ENCODE assay signal across 16 cellular contexts in the genomic region with DNA sequence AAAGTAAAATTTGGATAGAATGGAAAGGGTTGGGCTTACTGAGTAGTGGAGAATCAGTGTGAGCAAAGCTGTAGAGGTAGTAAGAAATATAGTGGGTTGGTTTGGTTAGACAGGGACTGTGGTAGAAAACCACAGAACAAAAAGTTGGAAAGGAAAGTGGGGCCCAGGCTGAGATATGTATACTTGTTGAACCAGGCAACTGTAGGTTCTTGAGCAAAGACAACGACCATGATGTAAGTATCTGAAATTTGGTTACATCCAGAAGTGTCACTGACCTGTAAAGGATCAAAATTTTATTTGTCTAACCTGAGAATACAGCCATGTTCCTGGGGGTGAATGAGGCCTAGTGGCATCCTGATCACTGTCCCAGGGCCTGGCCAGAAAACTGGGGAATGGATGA.
DNase-seq lines count a peak whose midpoint lies in the region; ATAC-seq, FAIRE-seq and TF ChIP-seq lines count a peak whose summit lies in the region.
"Had no signal": no experiment of that assay in that cellular context is flagged by ENCODE, and none has a peak within 500 bp of the region (broad histone marks: within the 10 kb centered on the region; RNA-seq: fewer than 3 reads in every experiment).

No MANE protein-coding gene starts in this region.

- SMC1A ChIA-PET in GM12878 (lab: Charles Lee; ENCODE audit: uncharacterized antibody, unreplicated experiment), result interaction anchor here (1.7 to 2.9 kb wide), 3 partner anchors 8 to 114 kb away, joined by 4 to 17 read pairs (median 5); partner anchors contain the start of gene STIM1

- in situ Hi-C loops in HepG2 (cut with HindIII; ENCODE audit: extremely low pct_ligation_motif_present, low pct_unique_long_range_greater_than_20kb), result loop anchor here (10.0 kb wide), 1 partner anchor 115 kb away; the partner anchor contains the start of gene STIM1
- in situ Hi-C loops in GM12878 (cut with MboI), result no loop called here
- in situ Hi-C loops in HAP-1 (cut with MboI; ENCODE audit: low sequenced_read_pairs), result no loop called here

- ATAC-seq in HepG2, result no peak
- ATAC-seq in GM12878, result no peak
- ATAC-seq in stimulated activated naive CD8-positive, alpha-beta T cell treated with anti-CD3 and anti-CD28 coated beads, Interleukin-15, amount 100 ng/mL, for 72 hours, result peak; percentile 95
- ATAC-seq: esophagus mucosa had no signal

- RAD21 ChIA-PET in GM12878 (lab: Charles Lee; ENCODE audit: unreplicated experiment), result interaction anchor here (2.9 kb wide), 1 partner anchor 115 kb away, joined by 13 read pairs; the partner anchor contains the start of gene STIM1

- CTCF ChIA-PET in HepG2 (lab: Yijun Ruan, JAX; ENCODE audit: low intra/inter-chr PET ratio, low total read pairs), result no interaction called here
- CTCF ChIA-PET in GM12878 (lab: Yijun Ruan, JAX), result interaction anchor here (1.6 to 4.5 kb wide), 4 partner anchors 11 to 120 kb away, joined by 3 to 27 read pairs (median 12); no protein-coding TSS in a partner anchor

- no peak overlapping the region for H3K23ac ChIP-seq in mesenchymal stem cell (ENCODE audit: low read length in 2 of 2)

- peaks cover 24% of the 10 kb centered on the region for H3K79me1 ChIP-seq in mesenchymal stem cell (replicated peaks; ENCODE audit: low read length, poor library complexity, severe bottlenecking)

- no peaks in the 10 kb centered on the region for H3K9me3 Mint-ChIP-seq in stimulated activated naive CD8-positive, alpha-beta T cell treated with anti-CD3 and anti-CD28 coated beads, Interleukin-15, amount 100 ng/mL, for 72 hours

- TF ChIP-seq EP300 in HepG2 (IDR thresholded peaks at IDR 0.05; ENCODE audit: low read depth in 2 of 2, low read length in 2 of 2) (no peak), HepG2 (CRISPR knock-in tag; IDR thresholded peaks at IDR 0.05; ENCODE audit: borderline replicate concordance) (no peak), GM12878 (IDR thresholded peaks at IDR 0.05; ENCODE audit: borderline replicate concordance in 1 of 2, control insufficient read depth in 1 of 2, low read depth in 2 of 2, low read length in 2 of 2) (no peak)

- TF ChIP-seq RAD21 in liver (IDR thresholded peaks at IDR 0.05), result no peak
- TF ChIP-seq RAD21 in HepG2 (CRISPR knock-in tag; IDR thresholded peaks at IDR 0.05), result no peak
- no peak for TF ChIP-seq RAD21 in GM12878 (IDR thresholded peaks at IDR 0.05; ENCODE audit: insufficient read depth, low read depth, low read length)

- H3K4me3 Mint-ChIP-seq in stimulated activated naive CD8-positive, alpha-beta T cell treated with anti-CD3 and anti-CD28 coated beads, Interleukin-15, amount 100 ng/mL, for 72 hours, result peak overlapping the region; percentile 63 to 74

- H3K9ac ChIP-seq in liver (ENCODE audit: low read depth in 1 of 2, low read length in 2 of 2) (no peak overlapping the region), HepG2 (ENCODE audit: insufficient read depth, low read depth, low read length) (no peak overlapping the region), GM12878 (ENCODE audit: control insufficient read depth, insufficient read depth, low read length) (no peak overlapping the region), mesenchymal stem cell (ENCODE audit: low read length) (no peak overlapping the region)

- FAIRE-seq in HepG2 (lab: Jason Lieb, UNC) (no peak), GM12878 (lab: Jason Lieb, UNC) (no peak)
- FAIRE-seq: TTC549 had no signal

- H4K91ac ChIP-seq in mesenchymal stem cell (ENCODE audit: low read length), result no peak overlapping the region

- H4K20me1 ChIP-seq in HepG2 (ENCODE audit: insufficient read depth, low read length) (no peaks in the 10 kb centered on the region), GM12878 (ENCODE audit: control insufficient read depth, insufficient read depth) (no peaks in the 10 kb centered on the region)

- intact Hi-C loops in HepG2 (cut with micrococcal nuclease; ENCODE audit: unreplicated experiment), result no loop called here
- intact Hi-C loops in GM12878 (cut with micrococcal nuclease; ENCODE audit: unreplicated experiment), result no loop called here

- H3K4me2 ChIP-seq in HepG2 (ENCODE audit: low read depth, low read length) (no peak overlapping the region), GM12878 (ENCODE audit: control insufficient read depth, insufficient read depth) (no peak overlapping the region), mesenchymal stem cell (ENCODE audit: low read length, poor library complexity, severe bottlenecking) (no peak overlapping the region)
- H3K4me2 ChIP-seq: hepatocyte had no signal

- H2BK5ac ChIP-seq in mesenchymal stem cell (ENCODE audit: low read depth, low read length, poor library complexity, severe bottlenecking), result no peak overlapping the region

- H2BK12ac ChIP-seq in mesenchymal stem cell (ENCODE audit: low read length in 2 of 2), result no peak overlapping the region

- peaks cover 0 to 6% (median 0%) of the 10 kb centered on the region in 4 donors for H3K4me1 ChIP-seq in liver (ENCODE audit: control insufficient read depth in 4 of 4, insufficient read depth in 4 of 4, low read length in 3 of 4)
- H3K4me1 ChIP-seq in HepG2 (ENCODE audit: insufficient read depth, low read length), result no peaks in the 10 kb centered on the region; the same call in 1 of the 2 replicates
- H3K4me1 ChIP-seq in GM12878 (ENCODE audit: control insufficient read depth, insufficient read depth, low read length), result peaks cover 4% of the 10 kb centered on the region; the same call in 1 of the 2 replicates
- no peaks in the 10 kb centered on the region for H3K4me1 ChIP-seq in HAP-1
- no peaks in the 10 kb centered on the region for H3K4me1 ChIP-seq in mesenchymal stem cell (ENCODE audit: control insufficient read depth, insufficient read depth, low read depth, low read length)

- peak overlapping the region; percentile 99 to 100 for H3K27ac Mint-ChIP-seq in stimulated activated naive CD8-positive, alpha-beta T cell treated with anti-CD3 and anti-CD28 coated beads, Interleukin-15, amount 100 ng/mL, for 72 hours
- H3K27ac Mint-ChIP-seq: progenitor cell of endocrine pancreas had no signal

- no peak overlapping the region for H3K18ac ChIP-seq in mesenchymal stem cell (ENCODE audit: low read depth in 1 of 2, low read length in 2 of 2)

- no peak overlapping the region for H4K8ac ChIP-seq in mesenchymal stem cell (ENCODE audit: low read length)

- H3K79me2 ChIP-seq in HepG2 (ENCODE audit: insufficient read depth, low read length), result no peaks in the 10 kb centered on the region
- H3K79me2 ChIP-seq in GM12878 (ENCODE audit: control insufficient read depth, insufficient read depth, low read length), result no peaks in the 10 kb centered on the region; the same call in none of the 2 replicates

- H3K4ac ChIP-seq in mesenchymal stem cell (ENCODE audit: low read depth in 1 of 2, low read length in 2 of 2), result no peak overlapping the region

- H3K27ac ChIP-seq in liver (ENCODE audit: low read depth in 1 of 2, low read length in 2 of 2), result no peak overlapping the region
- no peak overlapping the region for H3K27ac ChIP-seq in HepG2 (ENCODE audit: extremely low read length, insufficient read depth, low read length)
- no peak overlapping the region for H3K27ac ChIP-seq in GM12878 (ENCODE audit: control insufficient read depth, insufficient read depth)
- no peak overlapping the region for H3K27ac ChIP-seq in mesenchymal stem cell (ENCODE audit: low read length, poor library complexity, severe bottlenecking)
- H3K27ac ChIP-seq: hepatocyte had no signal

- BruUV-seq in HepG2 (replicated peaks; lab: Mats Ljungman, UMichigan) (no TSS peak), GM12878 (replicated peaks; lab: Mats Ljungman, UMichigan) (no TSS peak)

- DNase-seq in HepG2 (ENCODE audit: low spot score) (no peak), MV-4-11 (lab: John Stamatoyannopoulos, UW) (peak; percentile 19), GM12878 (ENCODE audit: low read depth, low spot score) (no peak), HAP-1 (ENCODE audit: low spot score in 2 of 2) (no peak), mesenchymal stem cell (no peak), NCI-H146 (lab: John Stamatoyannopoulos, UW) (no peak)
- DNase-seq in stimulated activated naive CD8-positive, alpha-beta T cell treated with anti-CD3 and anti-CD28 coated beads, Interleukin-15, amount 100 ng/mL, for 72 hours, result peak; percentile 57 to 79
- DNase-seq: activated CD8-positive, alpha-beta memory T cell treated with anti-CD3 and anti-CD28 coated beads, Interleukin-2, amount 50 U/mL, for 4 hours; NCI-H1092 treated with DMSO at 0.1 percent for 48 hours; NCI-H345 had no signal

- H3K14ac ChIP-seq in mesenchymal stem cell (ENCODE audit: low read length in 2 of 2), result no peak overlapping the region

- H3K27me3 ChIP-seq in liver (ENCODE audit: control insufficient read depth in 4 of 4, insufficient read depth in 4 of 4, low read length in 3 of 4), result no peaks in the 10 kb centered on the region
- H3K27me3 ChIP-seq in HepG2 (ENCODE audit: control insufficient read depth in 1 of 2, insufficient read depth in 2 of 2, low read length in 2 of 2), result no peaks in the 10 kb centered on the region
- H3K27me3 ChIP-seq in GM12878 (replicated peaks in 1 of 2; ENCODE audit: control insufficient read depth in 2 of 2, insufficient read depth in 2 of 2, low read length in 1 of 2), result no peaks in the 10 kb centered on the region
- H3K27me3 ChIP-seq in HAP-1 (ENCODE audit: low read depth), result no peaks in the 10 kb centered on the region
- H3K27me3 ChIP-seq in mesenchymal stem cell (ENCODE audit: control insufficient read depth in 1 of 2, insufficient read depth in 1 of 2, low read length in 2 of 2), result no peaks in the 10 kb centered on the region
- H3K27me3 ChIP-seq: hepatocyte, tibial nerve had no signal

- no peaks in the 10 kb centered on the region for H3K27me3 Mint-ChIP-seq in stimulated activated naive CD8-positive, alpha-beta T cell treated with anti-CD3 and anti-CD28 coated beads, Interleukin-15, amount 100 ng/mL, for 72 hours
- H3K27me3 Mint-ChIP-seq: progenitor cell of endocrine pancreas had no signal

- peaks cover 0 to 6% (median 0%) of the 10 kb centered on the region in 4 donors for H3K36me3 ChIP-seq in liver (ENCODE audit: control insufficient read depth in 4 of 4, insufficient read depth in 3 of 4, low read depth in 1 of 4, low read length in 3 of 4)
- peaks cover 5 to 10% of the 10 kb centered on the region in 2 experiments; a peak in 3 of 5 replicates for H3K36me3 ChIP-seq in HepG2 (replicated peaks in 1 of 2; ENCODE audit: control insufficient read depth in 1 of 2, insufficient read depth in 2 of 2, low read length in 2 of 2)
- peaks cover 6 to 8% of the 10 kb centered on the region in 2 experiments; a peak in 3 of 4 replicates for H3K36me3 ChIP-seq in GM12878 (ENCODE audit: control insufficient read depth in 2 of 2, insufficient read depth in 2 of 2, low read length in 1 of 2)
- no peaks in the 10 kb centered on the region for H3K36me3 ChIP-seq in HAP-1 (replicated peaks)
- H3K36me3 ChIP-seq in mesenchymal stem cell (ENCODE audit: control insufficient read depth in 1 of 2, insufficient read depth in 2 of 2, low read depth in 1 of 2, low read length in 2 of 2), result peaks cover 2 to 6% of the 10 kb centered on the region in 2 experiments
- H3K36me3 ChIP-seq: tibial nerve had no signal

- no peak overlapping the region for H2BK120ac ChIP-seq in mesenchymal stem cell (ENCODE audit: low read depth, low read length)

- TF ChIP-seq CTCF in liver (IDR thresholded peaks at IDR 0.05; ENCODE audit: low read depth, low read length, missing input control) (no peak), HepG2 (CRISPR knock-in tag; IDR thresholded peaks at IDR 0.05) (no peak), GM12878 (IDR thresholded peaks at IDR 0.05 in 2 of 3, conservative IDR thresholded peaks at IDR 0.05 in 1 of 3; ENCODE audit: control insufficient read depth in 2 of 3, extremely low read depth in 1 of 3, insufficient read depth in 1 of 3, low read depth in 3 of 3, low read length in 3 of 3) (no peak)

- H3K9me3 ChIP-seq in liver (ENCODE audit: control insufficient read depth in 4 of 4, low read length in 3 of 4) (no peaks in the 10 kb centered on the region), HepG2 (ENCODE audit: low read length) (no peaks in the 10 kb centered on the region), GM12878 (replicated peaks; ENCODE audit: control insufficient read depth, insufficient read depth, low read length) (no peaks in the 10 kb centered on the region), HAP-1 (no peaks in the 10 kb centered on the region), mesenchymal stem cell (ENCODE audit: control insufficient read depth, low read length) (no peaks in the 10 kb centered on the region)
- H3K9me3 ChIP-seq: tibial nerve had no signal

- no peak overlapping the region for H2BK15ac ChIP-seq in mesenchymal stem cell (ENCODE audit: low read depth, poor library complexity, severe bottlenecking)

- H3K4me3 ChIP-seq in liver (ENCODE audit: low read depth in 1 of 3, low read length in 3 of 3), result no peak overlapping the region
- no peak overlapping the region for H3K4me3 ChIP-seq in HepG2 (replicated peaks in 1 of 3; ENCODE audit: insufficient read depth in 1 of 3, low read depth in 2 of 3, low read length in 3 of 3)
- H3K4me3 ChIP-seq in GM12878, result no peak overlapping the region
- H3K4me3 ChIP-seq in HAP-1, result no peak overlapping the region
- H3K4me3 ChIP-seq in mesenchymal stem cell (ENCODE audit: insufficient read depth in 1 of 2, low read depth in 1 of 2, low read length in 2 of 2), result no peak overlapping the region
- H3K4me3 ChIP-seq: hepatocyte, tibial nerve had no signal

- POLR2A ChIA-PET in HepG2 (lab: Yijun Ruan, JAX) (no interaction called here), GM12878 (lab: Charles Lee) (interaction anchor here (0.5 to 0.7 kb wide), 2 partner anchors 123 to 348 kb away, joined by 3 to 4 read pairs; no protein-coding TSS in a partner anchor)

- TF ChIP-seq POLR2A in HepG2 (IDR thresholded peaks at IDR 0.05; ENCODE audit: insufficient read depth in 1 of 2, low read depth in 2 of 2, low read length in 2 of 2), result no peak
- no peak for TF ChIP-seq POLR2A in GM12878 (IDR thresholded peaks at IDR 0.05; ENCODE audit: low read depth, low read length)

- H2AK5ac ChIP-seq in mesenchymal stem cell (ENCODE audit: low read length, severe bottlenecking), result no peak overlapping the region

- WGBS in liver, result 28% methylated on average over 1 of the region's 1 CpG
- 91% methylated on average over 1 of the region's 1 CpG for WGBS in HepG2 (ENCODE audit: low lambda C conversion rate)
- WGBS in GM12878 (ENCODE audit: insufficient coverage, insufficient replicate concordance, low lambda C conversion rate, missing lambda C conversion rate), result 48% methylated on average over 1 of the region's 1 CpG
- 87% methylated on average over 1 of the region's 1 CpG for WGBS in mesenchymal stem cell

- H2AFZ ChIP-seq in HepG2 (ENCODE audit: low read length) (no peak overlapping the region), GM12878 (ENCODE audit: control insufficient read depth, low read depth, low read length) (no peak overlapping the region), mesenchymal stem cell (ENCODE audit: low read depth, low read length) (no peak overlapping the region)
- H2AFZ ChIP-seq: hepatocyte had no signal

- H3K4me1 Mint-ChIP-seq in stimulated activated naive CD8-positive, alpha-beta T cell treated with anti-CD3 and anti-CD28 coated beads, Interleukin-15, amount 100 ng/mL, for 72 hours, result peaks cover 88% of the 10 kb centered on the region

Comparison
In these comparisons a context has a peak if more than half of its experiments do, and no peak if none do; other contexts are left out.
1. DNase-seq: peak in MV-4-11 (single experiment) and stimulated activated naive CD8-positive, alpha-beta T cell treated with anti-CD3 and anti-CD28 coated beads, Interleukin-15, amount 100 ng/mL, for 72 hours (2 of 2); none in HepG2 (single experiment), GM12878 (single experiment), HAP-1 (0 of 2), mesenchymal stem cell (single experiment) and NCI-H146 (single experiment).